In the genomic region with DNA sequence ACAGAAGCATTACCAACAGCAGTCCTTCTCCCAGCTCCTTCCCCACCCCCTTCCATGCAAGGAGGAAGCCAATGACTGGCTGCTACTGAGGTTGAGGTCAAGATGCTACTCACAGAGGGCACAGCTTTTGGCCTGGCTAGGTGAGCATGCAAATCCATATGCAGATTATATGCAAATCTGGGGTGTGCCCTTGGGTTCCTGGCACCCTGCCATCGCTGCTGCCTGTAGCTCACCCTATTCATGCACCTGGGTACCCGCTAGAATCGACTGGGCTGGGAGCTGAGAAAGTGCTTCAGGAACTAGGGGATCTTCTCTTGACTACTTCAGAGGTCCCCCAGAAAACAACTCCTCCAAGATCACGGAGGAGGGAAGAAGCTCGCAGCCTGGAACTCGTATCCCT, we compare ENCODE assay signal across 24 cellular contexts. TPM values are rescaled to one million over a fixed set of nuclear protein-coding genes. Genes with fewer than 3 reads are reported as not detected.
DNase-seq lines count a peak whose midpoint lies in the region; ATAC-seq and TF ChIP-seq lines count a peak whose summit lies in the region.
"Had no signal": no experiment of that assay in that cellular context is flagged by ENCODE, and none has a peak within 500 bp of the region (broad histone marks: within the 10 kb centered on the region; RNA-seq: fewer than 3 reads in every experiment).

No MANE protein-coding gene starts in this region.

- ATAC-seq in GM18517 (IDR thresholded peaks at IDR 0.05; ENCODE audit: unreplicated experiment), result no peak
- ATAC-seq: Right ventricle myocardium inferior, T-helper 17 cell had no signal

- peaks cover 5% of the 10 kb centered on the region for H3K4me1 ChIP-seq in colonic mucosa

- intact Hi-C loops in colonic mucosa (cut with DNase I), result no loop called here

- H3K27ac ChIP-seq in caudate nucleus (ENCODE audit: low read depth, low read length) (peak overlapping the region; percentile 52), colonic mucosa (no peak overlapping the region)
- H3K27ac ChIP-seq: 22Rv1, C4-2B, Peyer's patch had no signal

- H3K36me3 ChIP-seq in colonic mucosa, result no peaks in the 10 kb centered on the region
- H3K36me3 ChIP-seq: Peyer's patch had no signal

- no peaks in the 10 kb centered on the region for H3K9me3 ChIP-seq in colonic mucosa
- H3K9me3 ChIP-seq: Peyer's patch had no signal

- no peak for TF ChIP-seq CTCF in colonic mucosa (IDR thresholded peaks at IDR 0.05)

- peaks cover 28% of the 10 kb centered on the region for H3K27me3 ChIP-seq in colonic mucosa

- H3K9ac ChIP-seq in colonic mucosa (ENCODE audit: low read depth in 2 of 2, low read length in 2 of 2), result no peak overlapping the region

- DNase-seq in DMS 273 (lab: John Stamatoyannopoulos, UW; ENCODE audit: unreplicated experiment) (peak; percentile 25), DMS 273 treated with DMSO at 0.1 percent for 48 hours (lab: John Stamatoyannopoulos, UW) (no peak), COLO668 (lab: John Stamatoyannopoulos, UW; ENCODE audit: unreplicated experiment) (peak; percentile 57), NCI-H526 (lab: John Stamatoyannopoulos, UW) (peak; percentile 99 to 100), caudate nucleus (lab: John Stamatoyannopoulos, UW) (peak in 8 of 61 donors; percentile 15 to 50 (median 34)), colonic mucosa (no peak), NCI-H524 treated with DMSO at 0.1 percent for 48 hours (lab: John Stamatoyannopoulos, UW) (no peak)
- DNase-seq: AML-193, EL, HCEC 1CT, IMR-90, MM.1S, NCI-H1694, NCI-H2081 treated with DMSO at 0.1 percent for 48 hours, NCI-H446, NCI-H774, Peyer's patch, T-helper 17 cell had no signal

- H3K4me3 ChIP-seq in colonic mucosa, result no peak overlapping the region
- H3K4me3 ChIP-seq: Peyer's patch had no signal

RNA-seq across cellular contexts. Expression of a gene that starts 4.0 kb away (rescaled TPM):
- 1 to 10 TPM; 1.2 to 4.3 TPM for total RNA-seq in colonic mucosa
- total RNA-seq: IMR-90, LHCN-M2, SK-MEL-5 had no signal

RNA-seq across cellular contexts. Expression of a gene that starts 31.6 kb away (rescaled TPM):
- 1 to 10 TPM in 1 of 2 donors, under 1 TPM in 1; 0.98 to 1.5 TPM for total RNA-seq in colonic mucosa
- total RNA-seq: IMR-90, LHCN-M2, SK-MEL-5 had no signal

Comparison
In these comparisons a context has a peak if more than half of its experiments do, and no peak if none do; other contexts are left out.
1. DNase-seq: peak in DMS 273 (single experiment), COLO668 (single experiment) and NCI-H526 (2 of 2); none in DMS 273 treated with DMSO at 0.1 percent for 48 hours (single experiment), colonic mucosa (single experiment) and NCI-H524 treated with DMSO at 0.1 percent for 48 hours (single experiment).